ENCODE assay signal across 20 cellular contexts in genomic region chr19:38808741-38809140, GRCh38. TPM values are rescaled to one million over a fixed set of nuclear protein-coding genes. Genes with fewer than 3 reads are reported as not detected.
DNase-seq lines count a peak whose midpoint lies in the region; FAIRE-seq and TF ChIP-seq lines count a peak whose summit lies in the region.
"Had no signal": no experiment of that assay in that cellular context is flagged by ENCODE, and none has a peak within 500 bp of the region (broad histone marks: within the 10 kb centered on the region; RNA-seq: fewer than 3 reads in every experiment).

No MANE protein-coding gene starts in this region.

- H3K56ac ChIP-seq in H1 (replicated peaks; ENCODE audit: insufficient read length, low read depth, low read length) = no peak overlapping the region

- H3K4me2 ChIP-seq in H1 (ENCODE audit: insufficient read depth in 1 of 2, low read depth in 2 of 2, low read length in 2 of 2) (no peak overlapping the region), mesenchymal stem cell (ENCODE audit: low read length, poor library complexity, severe bottlenecking) (no peak overlapping the region), MM.1S (ENCODE audit: low read depth, low read length) (no peak overlapping the region)

- no peak overlapping the region for H2BK20ac ChIP-seq in H1 (ENCODE audit: low read length)

- intact Hi-C loops in sigmoid colon (cut with DNase I) = no loop called here

- TF ChIP-seq POLR2A in H1 (IDR thresholded peaks at IDR 0.05; ENCODE audit: control extremely low read depth in 1 of 2, low read depth in 2 of 2, low read length in 2 of 2) (no peak), sigmoid colon (IDR thresholded peaks at IDR 0.05) (no peak), GM12891 (IDR thresholded peaks at IDR 0.05; ENCODE audit: low read depth, low read length) (no peak)

- H3K18ac ChIP-seq in H1 (ENCODE audit: extremely low read depth, low read length) (no peak overlapping the region), mesenchymal stem cell (ENCODE audit: low read depth in 1 of 2, low read length in 2 of 2) (peak overlapping the region; percentile 61 to 64)

- H3K79me2 ChIP-seq in H1 (ENCODE audit: control insufficient read depth in 1 of 2, insufficient read depth in 2 of 2, low read length in 2 of 2) (no peaks in the 10 kb centered on the region), MM.1S (ENCODE audit: low read length) (no peaks in the 10 kb centered on the region)

- H4K5ac ChIP-seq in H1 (ENCODE audit: insufficient read length, low read depth, low read length) = no peak overlapping the region

- 0 out of 2 replicates have a peak overlapping the region, but pooled peaks have one; percentile 18 for H4K8ac ChIP-seq in H1 (ENCODE audit: extremely low read depth, insufficient read depth, low read length)
- peak overlapping the region; percentile 79 for H4K8ac ChIP-seq in mesenchymal stem cell (ENCODE audit: low read length)

- H3K9me2 ChIP-seq in MM.1S (replicated peaks; ENCODE audit: insufficient read depth, low read length) = no peaks in the 10 kb centered on the region

- H2BK5ac ChIP-seq in H1 (ENCODE audit: low read depth, low read length) (no peak overlapping the region), mesenchymal stem cell (ENCODE audit: low read depth, low read length, poor library complexity, severe bottlenecking) (no peak overlapping the region)

- H3K14ac ChIP-seq in H1 (ENCODE audit: insufficient read length) = no peak overlapping the region
- H3K14ac ChIP-seq in mesenchymal stem cell (ENCODE audit: low read length in 2 of 2) = peak overlapping the region in 1 of 2 experiments; percentile 72

- 88% methylated on average over 16 of the region's 17 CpGs; no CpG with 5 or more reads in 1 of the 2 experiments for WGBS in H1 (ENCODE audit: extremely low coverage in 1 of 2, insufficient coverage in 1 of 2, insufficient read length in 1 of 2, insufficient replicate concordance in 2 of 2, low coverage in 1 of 2, low lambda C conversion rate in 2 of 2, missing lambda C conversion rate in 1 of 2), 2 experiments
- WGBS in mesenchymal stem cell = 96% methylated on average over 14 of the region's 17 CpGs
- WGBS in sigmoid colon, 2 donors = 91 to 94% methylated on average over 17 of the region's 17 CpGs

- TF ChIP-seq RAD21 in H1 (IDR thresholded peaks at IDR 0.05 in 1 of 2, conservative IDR thresholded peaks at IDR 0.05 in 1 of 2; ENCODE audit: low read depth in 2 of 2, low read length in 2 of 2) = no peak

- H3K23me2 ChIP-seq in H1 (ENCODE audit: low read depth, low read length) = no peaks in the 10 kb centered on the region

- H3K23ac ChIP-seq in H1 (ENCODE audit: insufficient read length) = no peak overlapping the region
- H3K23ac ChIP-seq in mesenchymal stem cell (ENCODE audit: low read length in 2 of 2) = no peak overlapping the region

- TF ChIP-seq EP300 in H1 (IDR thresholded peaks at IDR 0.05; ENCODE audit: borderline replicate concordance in 1 of 2, low read depth in 2 of 2, low read length in 2 of 2) = no peak
- TF ChIP-seq EP300 in sigmoid colon (IDR thresholded peaks at IDR 0.05) = no peak

- H3K27ac ChIP-seq in H1 (ENCODE audit: low read depth, low read length) (no peak overlapping the region), mesenchymal stem cell (ENCODE audit: low read length, poor library complexity, severe bottlenecking) (no peak overlapping the region), sigmoid colon (no peak overlapping the region), MM.1S (ENCODE audit: low read length) (no peak overlapping the region)

- H3K27me3 ChIP-seq in H7 (ENCODE audit: control insufficient read depth, insufficient read depth, low read length) (no peaks in the 10 kb centered on the region), H1 (replicated peaks in 1 of 4; ENCODE audit: control insufficient read depth in 3 of 4, extremely low read depth in 1 of 4, insufficient read depth in 3 of 4, low read length in 3 of 4) (no peaks in the 10 kb centered on the region), mesenchymal stem cell (ENCODE audit: control insufficient read depth in 1 of 2, insufficient read depth in 1 of 2, low read length in 2 of 2) (no peaks in the 10 kb centered on the region), sigmoid colon (no peaks in the 10 kb centered on the region), MM.1S (replicated peaks; ENCODE audit: insufficient read depth, low read length) (peaks cover 8% of the 10 kb centered on the region; the same call in 1 of the 2 replicates)
- H3K27me3 ChIP-seq: BE2C had no signal

- H4K20me1 ChIP-seq in H1 (replicated peaks in 1 of 2; ENCODE audit: control insufficient read depth in 1 of 2, insufficient read depth in 2 of 2, low read length in 2 of 2) (no peaks in the 10 kb centered on the region), MM.1S (ENCODE audit: insufficient read depth, low read length) (no peaks in the 10 kb centered on the region)

- H2BK120ac ChIP-seq in H1 (replicated peaks; ENCODE audit: low read depth, low read length) = no peak overlapping the region
- no peak overlapping the region for H2BK120ac ChIP-seq in mesenchymal stem cell (ENCODE audit: low read depth, low read length)

- POLR2A ChIA-PET in H1 (lab: Charles Lee; ENCODE audit: partially characterized antibody) = no interaction called here

- H3K4ac ChIP-seq in H1 (replicated peaks; ENCODE audit: insufficient read length, low read depth, low read length) = no peak overlapping the region
- peak overlapping the region in 1 of 2 experiments; percentile 22 for H3K4ac ChIP-seq in mesenchymal stem cell (ENCODE audit: low read depth in 1 of 2, low read length in 2 of 2)

- CTCF ChIA-PET in H1 (lab: Charles Lee; ENCODE audit: partially characterized antibody) = interaction anchor here (0.5 kb wide), 1 partner anchor 25 kb away, joined by 3 read pairs; no protein-coding TSS in a partner anchor

- H3F3A ChIP-seq in MM.1S (ENCODE audit: insufficient read depth, low read length) = no peaks in the 10 kb centered on the region

- H3K9me3 ChIP-seq in H1 (ENCODE audit: insufficient read depth in 2 of 2, low read depth in 1 of 2, low read length in 1 of 2) (no peaks in the 10 kb centered on the region), mesenchymal stem cell (ENCODE audit: control insufficient read depth, low read length) (no peaks in the 10 kb centered on the region), sigmoid colon (no peaks in the 10 kb centered on the region), MM.1S (replicated peaks; ENCODE audit: insufficient read depth, low read length) (no peaks in the 10 kb centered on the region)
- H3K9me3 ChIP-seq: BE2C, HAP-1 had no signal

- H2AK5ac ChIP-seq in H1 (ENCODE audit: low read depth, low read length) (no peak overlapping the region; the same call in 1 of the 2 replicates), mesenchymal stem cell (ENCODE audit: low read length, severe bottlenecking) (peak overlapping the region; percentile 94)

- H3K9ac ChIP-seq in H1 (replicated peaks in 1 of 4; ENCODE audit: extremely low read depth in 1 of 4, low read depth in 3 of 4, low read length in 3 of 4) (no peak overlapping the region), mesenchymal stem cell (ENCODE audit: low read length) (no peak overlapping the region), MM.1S (ENCODE audit: low read length) (no peak overlapping the region)

- FAIRE-seq in H1 (lab: Jason Lieb, UNC) (no peak), GM12891 (lab: Jason Lieb, UNC) (no peak)
- FAIRE-seq: D721Med, G401.6, GM12892, GM18507 had no signal

- H2BK12ac ChIP-seq in H1 (ENCODE audit: low read depth, low read length) (no peak overlapping the region), mesenchymal stem cell (ENCODE audit: low read length in 2 of 2) (peak overlapping the region; percentile 27 to 61)

- H3K4me1 ChIP-seq in H1 (replicated peaks in 1 of 4; ENCODE audit: control insufficient read depth in 3 of 4, insufficient read depth in 4 of 4, low read length in 3 of 4) (no peaks in the 10 kb centered on the region), mesenchymal stem cell (ENCODE audit: control insufficient read depth, insufficient read depth, low read depth, low read length) (peaks cover 6% of the 10 kb centered on the region), sigmoid colon (no peaks in the 10 kb centered on the region), MM.1S (ENCODE audit: low read length) (no peaks in the 10 kb centered on the region)
- H3K4me1 ChIP-seq: BE2C had no signal

- H3K79me1 ChIP-seq in H1 (ENCODE audit: low read depth, low read length) = no peaks in the 10 kb centered on the region
- H3K79me1 ChIP-seq in mesenchymal stem cell (replicated peaks; ENCODE audit: low read length, poor library complexity, severe bottlenecking) = no peaks in the 10 kb centered on the region

- H2AFZ ChIP-seq in H1 (ENCODE audit: low read length) = no peak overlapping the region; the same call in 1 of the 2 replicates
- no peak overlapping the region for H2AFZ ChIP-seq in mesenchymal stem cell (ENCODE audit: low read depth, low read length)
- H2AFZ ChIP-seq in MM.1S (ENCODE audit: low read length) = no peak overlapping the region

- H3K4me3 ChIP-seq in H7 (ENCODE audit: insufficient read depth, low read depth, low read length) = no peak overlapping the region
- H3K4me3 ChIP-seq in H1 (ENCODE audit: extremely low read depth in 1 of 4, insufficient read depth in 2 of 4, low read depth in 3 of 4, low read length in 4 of 4) = no peak overlapping the region
- no peak overlapping the region for H3K4me3 ChIP-seq in mesenchymal stem cell (ENCODE audit: insufficient read depth in 1 of 2, low read depth in 1 of 2, low read length in 2 of 2)
- H3K4me3 ChIP-seq in sigmoid colon = no peak overlapping the region
- no peak overlapping the region for H3K4me3 ChIP-seq in MM.1S (ENCODE audit: low read length)
- H3K4me3 ChIP-seq: HAP-1 had no signal

- H2BK15ac ChIP-seq in H1 (ENCODE audit: low read length) (no peak overlapping the region), mesenchymal stem cell (ENCODE audit: low read depth, poor library complexity, severe bottlenecking) (peak overlapping the region; percentile 6)

- H3K36me3 ChIP-seq in H7 (replicated peaks; ENCODE audit: control insufficient read depth, insufficient read depth, low read length) = no peaks in the 10 kb centered on the region
- H3K36me3 ChIP-seq in H1 (ENCODE audit: control insufficient read depth in 2 of 4, insufficient read depth in 4 of 4, low read length in 3 of 4) = no peaks in the 10 kb centered on the region
- H3K36me3 ChIP-seq in mesenchymal stem cell (ENCODE audit: control insufficient read depth in 1 of 2, insufficient read depth in 2 of 2, low read depth in 1 of 2, low read length in 2 of 2) = peaks cover 0 to 2% of the 10 kb centered on the region in 2 experiments
- H3K36me3 ChIP-seq in sigmoid colon = no peaks in the 10 kb centered on the region
- no peaks in the 10 kb centered on the region for H3K36me3 ChIP-seq in MM.1S (replicated peaks; ENCODE audit: insufficient read depth, low read length)
- H3K36me3 ChIP-seq: BE2C, HAP-1 had no signal

- DNase-seq in H7 = peak; percentile 37
- no peak for DNase-seq in H1 (ENCODE audit: low read depth in 1 of 2, low spot score in 2 of 2)
- no peak for DNase-seq in mesenchymal stem cell
- DNase-seq in sigmoid colon = peak; percentile 48
- no peak for DNase-seq in GM12891 (ENCODE audit: insufficient read length, low spot score)
- DNase-seq in activated CD4-positive, alpha-beta T cell treated with anti-CD3 and anti-CD28 coated beads for 48 hours = no peak
- DNase-seq in MM.1S = no peak
- DNase-seq: BE2C; C1 segment of cervical spinal cord; CD4-positive, CD25-positive, alpha-beta regulatory T cell; CD8-positive, alpha-beta memory T cell; COR-L47; GOT3 had no signal

- H4K91ac ChIP-seq in H1 (replicated peaks; ENCODE audit: insufficient read length, low read length) = no peak overlapping the region
- H4K91ac ChIP-seq in mesenchymal stem cell (ENCODE audit: low read length) = no peak overlapping the region

- no peak for TF ChIP-seq CTCF in H1 (IDR thresholded peaks at IDR 0.05; ENCODE audit: control extremely low read depth in 1 of 3, insufficient read depth in 1 of 3, low read depth in 1 of 3, low read length in 3 of 3)
- TF ChIP-seq CTCF in sigmoid colon (IDR thresholded peaks at IDR 0.05) = no peak
- TF ChIP-seq CTCF in MM.1S (IDR thresholded peaks at IDR 0.05; ENCODE audit: low read length) = no peak

RNA-seq across cellular contexts. Expression of gene LGALS4, which starts 4.0 kb away (rescaled TPM):
- total RNA-seq in H7 (2014; rRNA removed; shearing (Covaris generic)) = not detected in 2 replicates
- 0.37 and 0.54 TPM in 2 replicates for total RNA-seq in H1 (2021; fragmentation: NEBNext Ultra II Directional; extraction: Animal tissue kit (Norgen Biotek cat#: 25700))
- polyA plus RNA-seq in H1 (2011; rRNA removed) (0.32 and 0.71 TPM in 2 replicates), sigmoid colon (1,000 to 10,000 TPM; 2,620 to 9,832 (median 7,672) TPM)
- 0.19 TPM for polyA plus RNA-seq in H1 (2011; cell fraction: cytosol; rRNA removed)
- 1.3 TPM for polyA plus RNA-seq in H1 (2011; cell fraction: nucleus; rRNA removed)
- polyA plus RNA-seq in H1 (2012, experiment 1 of 2) = 0.43 to 0.45 TPM in 2 of 4 replicates, not detected in the others
- 0.14 TPM for polyA plus RNA-seq in H1 (2012, experiment 2 of 2)
- 0.43 TPM for polyA plus RNA-seq in H1 (2013, experiment 1 of 2)
- polyA plus RNA-seq in H1 (2013, experiment 2 of 2) = 0.13 TPM
- polyA minus RNA-seq in H1 (2011; rRNA and poly(A)+ RNA removed) = 0.35 and 0.37 TPM in 2 replicates
- polyA minus RNA-seq in H1 (2011; cell fraction: cytosol; rRNA and poly(A)+ RNA removed) = not detected
- not detected for polyA minus RNA-seq in H1 (2011; cell fraction: nucleus; rRNA and poly(A)+ RNA removed)
- polyA plus RNA-seq in mesenchymal stem cell (2013, experiment 1 of 2) = 0.11 TPM
- polyA plus RNA-seq in mesenchymal stem cell (2013, experiment 2 of 2) = 0.15 TPM
- 10 to 100 TPM in 1 of 4 donors, 1 to 10 TPM in 2, under 1 TPM in 1; 0.33 to 13.2 (median 4.4) TPM for total RNA-seq in sigmoid colon
- polyA plus RNA-seq in GM12891 (2012; ENCODE audit: low read depth, missing spikeins) = 0.49 TPM
- total RNA-seq: A172 had no signal

RNA-seq across cellular contexts. Expression of gene LGALS7B, which starts 19.7 kb away (rescaled TPM):
- not detected in 2 replicates for total RNA-seq in H7 (2014; rRNA removed; shearing (Covaris generic))
- not detected in 2 replicates for total RNA-seq in H1 (2021; fragmentation: NEBNext Ultra II Directional; extraction: Animal tissue kit (Norgen Biotek cat#: 25700))
- polyA plus RNA-seq in H1 (2011; rRNA removed) = 3.6 and 6.2 TPM in 2 replicates
- polyA plus RNA-seq in H1 (2011; cell fraction: cytosol; rRNA removed) = 4.2 TPM
- polyA plus RNA-seq in H1 (2011; cell fraction: nucleus; rRNA removed) = 1.9 TPM
- 1.1 to 2.9 TPM (median 1.6 TPM) in 4 replicates for polyA plus RNA-seq in H1 (2012, experiment 1 of 2)
- polyA plus RNA-seq in H1 (2012, experiment 2 of 2) = not detected
- polyA plus RNA-seq in H1 (2013, experiment 1 of 2) = 0.85 TPM
- 0.57 TPM for polyA plus RNA-seq in H1 (2013, experiment 2 of 2)
- polyA minus RNA-seq in H1 (2011; rRNA and poly(A)+ RNA removed) = not detected in 2 replicates
- polyA minus RNA-seq in H1 (2011; cell fraction: cytosol; rRNA and poly(A)+ RNA removed) = not detected
- not detected for polyA minus RNA-seq in H1 (2011; cell fraction: nucleus; rRNA and poly(A)+ RNA removed)
- polyA plus RNA-seq in mesenchymal stem cell (2013, experiment 1 of 2) = not detected
- not detected for polyA plus RNA-seq in mesenchymal stem cell (2013, experiment 2 of 2)
- 1 to 10 TPM in 1 of 4 donors, not detected in 3; 3.0 TPM for total RNA-seq in sigmoid colon
- 1 to 10 TPM in 1 of 3 donors, not detected in 2; 1.2 TPM for polyA plus RNA-seq in sigmoid colon
- 0.51 TPM for polyA plus RNA-seq in GM12891 (2012; ENCODE audit: low read depth, missing spikeins)
- total RNA-seq: A172; CD4-positive, CD25-positive, alpha-beta regulatory T cell; CD8-positive, alpha-beta memory T cell; HT-29 had no signal
- polyA plus RNA-seq: CD4-positive, CD25-positive, alpha-beta regulatory T cell; CD8-positive, alpha-beta memory T cell had no signal

RNA-seq across cellular contexts. Expression of gene ECH1, which starts 22.9 kb away (rescaled TPM):
- 97.6 and 109 TPM in 2 replicates for total RNA-seq in H7 (2014; rRNA removed; shearing (Covaris generic))
- total RNA-seq in H1 (2021; fragmentation: NEBNext Ultra II Directional; extraction: Animal tissue kit (Norgen Biotek cat#: 25700)) = 101 and 103 TPM in 2 replicates
- 147 and 173 TPM in 2 replicates for polyA plus RNA-seq in H1 (2011; rRNA removed)
- 160 TPM for polyA plus RNA-seq in H1 (2011; cell fraction: cytosol; rRNA removed)
- polyA plus RNA-seq in H1 (2011; cell fraction: nucleus; rRNA removed) = 263 TPM
- 130 to 213 TPM (median 176 TPM) in 4 replicates for polyA plus RNA-seq in H1 (2012, experiment 1 of 2)
- polyA plus RNA-seq in H1 (2012, experiment 2 of 2) = 162 TPM
- polyA plus RNA-seq in H1 (2013, experiment 1 of 2) = 191 TPM
- polyA plus RNA-seq in H1 (2013, experiment 2 of 2) = 181 TPM
- 55.4 and 74.7 TPM in 2 replicates for polyA minus RNA-seq in H1 (2011; rRNA and poly(A)+ RNA removed)
- polyA minus RNA-seq in H1 (2011; cell fraction: cytosol; rRNA and poly(A)+ RNA removed) = 34.3 TPM
- 30.0 TPM for polyA minus RNA-seq in H1 (2011; cell fraction: nucleus; rRNA and poly(A)+ RNA removed)
- polyA plus RNA-seq in mesenchymal stem cell (2013, experiment 1 of 2) = 137 TPM
- polyA plus RNA-seq in mesenchymal stem cell (2013, experiment 2 of 2) = 137 TPM
- total RNA-seq in sigmoid colon = 100 to 1,000 TPM in 3 of 4 donors, 10 to 100 TPM in 1; 99.5 to 149 (median 120) TPM
- 100 to 1,000 TPM; 348 to 548 (median 422) TPM for polyA plus RNA-seq in sigmoid colon
- 276 TPM for polyA plus RNA-seq in GM12891 (2012; ENCODE audit: low read depth, missing spikeins)

RNA-seq across cellular contexts. Expression of gene LGALS7, which starts 35.4 kb away (rescaled TPM):
- 0.37 and 1.9 TPM in 2 replicates for total RNA-seq in H7 (2014; rRNA removed; shearing (Covaris generic))
- total RNA-seq in H1 (2021; fragmentation: NEBNext Ultra II Directional; extraction: Animal tissue kit (Norgen Biotek cat#: 25700)) = not detected in 2 replicates
- polyA plus RNA-seq in H1 (2011; rRNA removed) (0.32 and 1.2 TPM in 2 replicates), sigmoid colon (not detected)
- 0.19 TPM for polyA plus RNA-seq in H1 (2011; cell fraction: cytosol; rRNA removed)
- polyA plus RNA-seq in H1 (2011; cell fraction: nucleus; rRNA removed) = 0.44 TPM
- not detected in 4 replicates for polyA plus RNA-seq in H1 (2012, experiment 1 of 2)
- polyA plus RNA-seq in H1 (2012, experiment 2 of 2) = not detected
- polyA plus RNA-seq in H1 (2013, experiment 1 of 2) = 0.12 TPM
- not detected for polyA plus RNA-seq in H1 (2013, experiment 2 of 2)
- not detected in 2 replicates for polyA minus RNA-seq in H1 (2011; rRNA and poly(A)+ RNA removed)
- not detected for polyA minus RNA-seq in H1 (2011; cell fraction: cytosol; rRNA and poly(A)+ RNA removed)
- not detected for polyA minus RNA-seq in H1 (2011; cell fraction: nucleus; rRNA and poly(A)+ RNA removed)
- not detected for polyA plus RNA-seq in mesenchymal stem cell (2013, experiment 1 of 2)
- not detected for polyA plus RNA-seq in mesenchymal stem cell (2013, experiment 2 of 2)
- total RNA-seq in sigmoid colon = not detected
- not detected for polyA plus RNA-seq in GM12891 (2012; ENCODE audit: low read depth, missing spikeins)
- total RNA-seq: A172; CD4-positive, CD25-positive, alpha-beta regulatory T cell; CD8-positive, alpha-beta memory T cell had no signal
- polyA plus RNA-seq: CD4-positive, CD25-positive, alpha-beta regulatory T cell; CD8-positive, alpha-beta memory T cell had no signal

RNA-seq across cellular contexts. Expression of gene HNRNPL, which starts 41.0 kb away (rescaled TPM):
- total RNA-seq in H7 (2014; rRNA removed; shearing (Covaris generic)) = 454 and 591 TPM in 2 replicates
- 711 and 779 TPM in 2 replicates for total RNA-seq in H1 (2021; fragmentation: NEBNext Ultra II Directional; extraction: Animal tissue kit (Norgen Biotek cat#: 25700))
- 403 and 404 TPM in 2 replicates for polyA plus RNA-seq in H1 (2011; rRNA removed)
- 354 TPM for polyA plus RNA-seq in H1 (2011; cell fraction: cytosol; rRNA removed)
- 541 TPM for polyA plus RNA-seq in H1 (2011; cell fraction: nucleus; rRNA removed)
- 683 to 1,004 TPM (median 711 TPM) in 4 replicates for polyA plus RNA-seq in H1 (2012, experiment 1 of 2)
- polyA plus RNA-seq in H1 (2012, experiment 2 of 2) = 537 TPM
- 480 TPM for polyA plus RNA-seq in H1 (2013, experiment 1 of 2)
- polyA plus RNA-seq in H1 (2013, experiment 2 of 2) = 470 TPM
- polyA minus RNA-seq in H1 (2011; rRNA and poly(A)+ RNA removed) = 621 and 711 TPM in 2 replicates
- 351 TPM for polyA minus RNA-seq in H1 (2011; cell fraction: cytosol; rRNA and poly(A)+ RNA removed)
- 254 TPM for polyA minus RNA-seq in H1 (2011; cell fraction: nucleus; rRNA and poly(A)+ RNA removed)
- 177 TPM for polyA plus RNA-seq in mesenchymal stem cell (2013, experiment 1 of 2)
- 181 TPM for polyA plus RNA-seq in mesenchymal stem cell (2013, experiment 2 of 2)
- 100 to 1,000 TPM; 140 to 201 (median 171) TPM for total RNA-seq in sigmoid colon
- 100 to 1,000 TPM; 115 to 206 (median 129) TPM for polyA plus RNA-seq in sigmoid colon
- polyA plus RNA-seq in GM12891 (2012; ENCODE audit: low read depth, missing spikeins) = 305 TPM

Comparison
In these comparisons a context has a peak if more than half of its experiments do, and no peak if none do; other contexts are left out.
1. DNase-seq: peak in H7 (single experiment) and sigmoid colon (single experiment); none in H1 (0 of 2), mesenchymal stem cell (single experiment), GM12891 (single experiment), activated CD4-positive, alpha-beta T cell treated with anti-CD3 and anti-CD28 coated beads for 48 hours (single experiment) and MM.1S (single experiment).